ENCODE assay signal across 8 cellular contexts in genomic region chr2:12005886-12006681, GRCh38.
DNase-seq lines count a peak whose midpoint lies in the region; ATAC-seq and TF ChIP-seq lines count a peak whose summit lies in the region.

No MANE protein-coding gene starts in this region.

- H3K9me2 ChIP-seq in OCI-LY7 (ENCODE audit: insufficient read depth, low read length), result no peaks in the 10 kb centered on the region

- POLR2A ChIA-PET in OCI-LY7 (lab: Charles Lee), result interaction anchor here (0.7 to 1.6 kb wide), 2 partner anchors 9 to 49 kb away, joined by 3 to 6 read pairs; no protein-coding TSS in a partner anchor

- DNase-seq in NCI-H2081 (lab: John Stamatoyannopoulos, UW) (peak; percentile 66 to 86), NCI-H2081 treated with DMSO at 0.1 percent for 48 hours (lab: John Stamatoyannopoulos, UW) (no peak), OCI-LY7 (ENCODE audit: low spot score) (peak; percentile 11), left lung (peak in 1 of 2 donors; percentile 46), endothelial cell (ENCODE audit: low spot score) (no peak)
- peak; percentile 52 for DNase-seq in activated T-helper 9 cell treated with anti-CD3 and anti-CD28 coated beads, Interleukin-2, amount 50 U/mL, for 16 hours (ENCODE audit: low read depth)
- DNase-seq in stimulated activated CD8-positive, alpha-beta memory T cell treated with anti-CD3 and anti-CD28 coated beads, Interleukin-4, amount 100 ng/mL, for 48 hours, result peak; percentile 79

- H2AFZ ChIP-seq in OCI-LY7 (ENCODE audit: low read length), result peak overlapping the region; percentile 12; the same call in 1 of the 2 replicates

- no peaks in the 10 kb centered on the region for H3K36me3 ChIP-seq in OCI-LY7 (ENCODE audit: insufficient read depth, low read length)
- H3K36me3 ChIP-seq in left lung, result no peaks in the 10 kb centered on the region

- H3K27ac Mint-ChIP-seq in endothelial cell (ENCODE audit: unreplicated experiment), result no peak overlapping the region

- no peaks in the 10 kb centered on the region for H3K36me3 Mint-ChIP-seq in endothelial cell (ENCODE audit: low read depth, unreplicated experiment)

- H3K27ac ChIP-seq in OCI-LY7 (ENCODE audit: low read depth, low read length, poor library complexity, severe bottlenecking) (no peak overlapping the region), left lung (no peak overlapping the region)

- no peak overlapping the region for H3K4me3 Mint-ChIP-seq in endothelial cell (ENCODE audit: unreplicated experiment)

- no peak for TF ChIP-seq CTCF in OCI-LY7 (conservative IDR thresholded peaks at IDR 0.05; ENCODE audit: low read length)
- TF ChIP-seq CTCF in left lung (IDR thresholded peaks at IDR 0.05), result no peak
- no peak for TF ChIP-seq CTCF in endothelial cell (IDR thresholded peaks at IDR 0.05; ENCODE audit: unreplicated experiment)

- H3K27me3 ChIP-seq in left lung, result no peaks in the 10 kb centered on the region

- peak overlapping the region; percentile 14; the same call in 1 of the 2 replicates for H3K4me2 ChIP-seq in OCI-LY7 (ENCODE audit: low read length)

- CTCF ChIA-PET in OCI-LY7 (lab: Charles Lee; ENCODE audit: unreplicated experiment), result no interaction called here

- H3K79me2 ChIP-seq in OCI-LY7 (ENCODE audit: insufficient read depth, low read depth, low read length), result no peaks in the 10 kb centered on the region

- H3K4me1 ChIP-seq in OCI-LY7 (ENCODE audit: insufficient read depth, low read length, poor library complexity, severe bottlenecking), result peaks cover 17% of the 10 kb centered on the region
- no peaks in the 10 kb centered on the region for H3K4me1 ChIP-seq in left lung

- H3K4me3 ChIP-seq in OCI-LY7 (ENCODE audit: low read depth, low read length, poor library complexity, severe bottlenecking), result no peak overlapping the region
- H3K4me3 ChIP-seq in left lung, result no peak overlapping the region

- no TSS peak for BruUV-seq in OCI-LY7 (replicated peaks; lab: Mats Ljungman, UMichigan)

- intact Hi-C loops in OCI-LY7 (cut with micrococcal nuclease; ENCODE audit: unreplicated experiment) (no loop called here), left lung (cut with DNase I) (no loop called here)

- no peaks in the 10 kb centered on the region for H4K20me1 ChIP-seq in OCI-LY7 (ENCODE audit: insufficient read depth, low read length)

- peaks cover 3% of the 10 kb centered on the region for H3K4me1 Mint-ChIP-seq in endothelial cell (ENCODE audit: unreplicated experiment)

- H3K9me3 Mint-ChIP-seq in endothelial cell (ENCODE audit: unreplicated experiment), result no peaks in the 10 kb centered on the region

- peaks cover 1% of the 10 kb centered on the region for H3K27me3 Mint-ChIP-seq in endothelial cell (ENCODE audit: unreplicated experiment)

- ATAC-seq in HG03097 (IDR thresholded peaks at IDR 0.05; ENCODE audit: low FRiP score, unreplicated experiment) (peak; percentile 71), left lung (peak; percentile 54)

- H3K9me3 ChIP-seq in OCI-LY7 (ENCODE audit: low read length) (no peaks in the 10 kb centered on the region), left lung (no peaks in the 10 kb centered on the region)

Comparison
In these comparisons a context has a peak if more than half of its experiments do, and no peak if none do; other contexts are left out.
1. DNase-seq: peak in NCI-H2081 (2 of 2), OCI-LY7 (single experiment), activated T-helper 9 cell treated with anti-CD3 and anti-CD28 coated beads, Interleukin-2, amount 50 U/mL, for 16 hours (single experiment) and stimulated activated CD8-positive, alpha-beta memory T cell treated with anti-CD3 and anti-CD28 coated beads, Interleukin-4, amount 100 ng/mL, for 48 hours (single experiment); none in NCI-H2081 treated with DMSO at 0.1 percent for 48 hours (single experiment) and endothelial cell (single experiment).